In genomic region chr4:171751538-171751937, GRCh38 we compare ENCODE assay signal across 33 cellular contexts.
"Had no signal": no experiment of that assay in that cellular context is flagged by ENCODE, and none has a peak within 500 bp of the region (broad histone marks: within the 10 kb centered on the region; RNA-seq: fewer than 3 reads in every experiment).

No MANE protein-coding gene starts in this region.

- ATAC-seq: activated naive CD4-positive, alpha-beta T cell treated with anti-CD3 and anti-CD28 coated beads, Interleukin-2, amount 50 U/mL, for 72 hours; activated naive CD8-positive, alpha-beta T cell treated with anti-CD3 and anti-CD28 coated beads, Interleukin-2, amount 50 U/mL, for 24 hours; activated T-cell treated with anti-CD3 and anti-CD28 coated beads, Interleukin-2, amount 50 U/mL, for 4 hours; activated T-cell treated with anti-CD3 and anti-CD28 coated beads, Interleukin-2, amount 50 U/mL, for 72 hours; activated T-helper 17 cell treated with anti-CD3 and anti-CD28 coated beads, Interleukin-2, amount 50 U/mL, for 72 hours; body of pancreas had no signal

- FAIRE-seq: astrocyte, bronchial epithelial cell had no signal

- H3K4me1 ChIP-seq: adrenal gland, ascending aorta, body of pancreas, breast epithelium had no signal

- H3K9me3 ChIP-seq: adrenal gland, ascending aorta, body of pancreas, breast epithelium had no signal

- DNase-seq: activated effector memory CD4-positive, alpha-beta T cell treated with anti-CD3 and anti-CD28 coated beads, Interleukin-2, amount 50 U/mL, for 16 hours; activated effector memory CD4-positive, alpha-beta T cell treated with Interleukin-2 at 50 U/mL for 16 hours; activated gamma-delta T cell; activated gamma-delta T cell treated with Interleukin-2 at 50 U/mL for 16 hours; activated naive CD4-positive, alpha-beta T cell; activated naive CD4-positive, alpha-beta T cell treated with anti-CD3 and anti-CD28 coated beads for 36 hours; activated naive CD4-positive, alpha-beta T cell treated with anti-CD3 and anti-CD28 coated beads, Interleukin-2, amount 10 ng/mL, durations not matched to agents 7 days and 5 days; activated naive CD4-positive, alpha-beta T cell treated with anti-CD3 and anti-CD28 coated beads, Interleukin-2, amount 50 U/mL, for 16 hours; activated naive CD4-positive, alpha-beta T cell treated with Interleukin-2 at 50 U/mL for 16 hours; activated naive CD8-positive, alpha-beta T cell treated with anti-CD3 and anti-CD28 coated beads for 36 hours; activated naive CD8-positive, alpha-beta T cell treated with anti-CD3 and anti-CD28 coated beads, Interleukin-2, amount 10 ng/mL, durations not matched to agents 7 days and 5 days; activated naive CD8-positive, alpha-beta T cell treated with anti-CD3 and anti-CD28 coated beads, Interleukin-2, amount 50 U/mL, for 24 hours; activated T-cell treated with anti-CD3 and anti-CD28 coated beads, Interleukin-2, amount 50 U/mL, for 24 hours; activated T-cell treated with anti-CD3 and anti-CD28 coated beads, Interleukin-2, amount 50 U/mL, for 4 hours; activated T-cell treated with anti-CD3 and anti-CD28 coated beads, Interleukin-2, amount 50 U/mL, for 48 hours; activated T-cell treated with anti-CD3 and anti-CD28 coated beads, Interleukin-2, amount 50 U/mL, for 72 hours; adrenal gland; amniotic stem cell; amygdala; anterior cingulate cortex; aorta; body of pancreas; brain microvascular endothelial cell; caudate nucleus; central memory CD4-positive, alpha-beta T cell; cerebellar nuclear complex had no signal

- H3K27ac ChIP-seq: adrenal gland, ascending aorta, body of pancreas, brain microvascular endothelial cell, breast epithelium, cardiac muscle cell had no signal

- H3K27me3 ChIP-seq: adrenal gland, ascending aorta, body of pancreas, brain microvascular endothelial cell, breast epithelium, cardiac muscle cell had no signal

- H3K36me3 ChIP-seq: adrenal gland, ascending aorta, brain microvascular endothelial cell, breast epithelium, cardiac muscle cell had no signal

- H3K4me3 ChIP-seq: adrenal gland, ascending aorta, body of pancreas, breast epithelium, cardiac muscle cell had no signal
